In genomic region chr5:175059687-175060194, GRCh38 we compare ENCODE assay signal across 8 cellular contexts.
DNase-seq lines count a peak whose midpoint lies in the region; ATAC-seq, FAIRE-seq and TF ChIP-seq lines count a peak whose summit lies in the region.

No MANE protein-coding gene starts in this region.

- FAIRE-seq in urothelium cell line (lab: Jason Lieb, UNC), result peak; percentile 37

- DNase-seq in DMS 273 treated with DMSO at 0.1 percent for 48 hours (lab: John Stamatoyannopoulos, UW) (peak; percentile 16), NCI-H1105 treated with DMSO at 0.1 percent for 48 hours (lab: John Stamatoyannopoulos, UW) (peak; percentile 74), body of pancreas (peak; percentile 13 to 26 (median 18)), memory B cell (ENCODE audit: low spot score in 2 of 2) (no peak), urothelium cell line (ENCODE audit: low spot score) (peak; percentile 76), HuH-7.5 (ENCODE audit: low spot score) (no peak)

- H3K4me3 ChIP-seq in body of pancreas, result no peak overlapping the region

- no peaks in the 10 kb centered on the region for H3K36me3 ChIP-seq in body of pancreas (replicated peaks in 1 of 2; ENCODE audit: insufficient read depth in 1 of 2, low read depth in 2 of 2)

- peaks cover 2% of the 10 kb centered on the region for H3K27me3 Mint-ChIP-seq in memory B cell

- no peaks in the 10 kb centered on the region for H3K9me3 Mint-ChIP-seq in memory B cell

- no peaks in the 10 kb centered on the region for H3K27me3 ChIP-seq in body of pancreas

- H3K4me1 ChIP-seq in body of pancreas, result no peaks in the 10 kb centered on the region

- intact Hi-C loops in body of pancreas (cut with DNase I), result no loop called here

- H3K4me3 Mint-ChIP-seq in memory B cell, result peak overlapping the region; percentile 6

- TF ChIP-seq CTCF in body of pancreas (IDR thresholded peaks at IDR 0.05), result no peak

- ATAC-seq in body of pancreas (no peak), memory B cell (ENCODE audit: low read depth) (no peak), GM19467 (IDR thresholded peaks at IDR 0.05; ENCODE audit: unreplicated experiment) (no peak), GM19324 (IDR thresholded peaks at IDR 0.05; ENCODE audit: low FRiP score, unreplicated experiment) (no peak)

- no peaks in the 10 kb centered on the region for H3K36me3 Mint-ChIP-seq in memory B cell

- no peak overlapping the region for H3K27ac Mint-ChIP-seq in memory B cell

- H3K27ac ChIP-seq in body of pancreas, result no peak overlapping the region

- TF ChIP-seq POLR2A in body of pancreas (IDR thresholded peaks at IDR 0.05), result no peak

- H3K4me1 Mint-ChIP-seq in memory B cell, result peaks cover 3% of the 10 kb centered on the region

- 24 to 49% methylated on average over 13 to 22 of the region's 22 CpGs for WGBS in body of pancreas, 2 donors

- no peaks in the 10 kb centered on the region for H3K9me3 ChIP-seq in body of pancreas

Comparison
In these comparisons a context has a peak if more than half of its experiments do, and no peak if none do; other contexts are left out.
1. DNase-seq: peak in DMS 273 treated with DMSO at 0.1 percent for 48 hours (single experiment), NCI-H1105 treated with DMSO at 0.1 percent for 48 hours (single experiment), body of pancreas (4 of 4) and urothelium cell line (single experiment); none in memory B cell (0 of 2) and HuH-7.5 (single experiment).